Comparison of ENCODE assay signal across 1 cellular context in the genomic region with DNA sequence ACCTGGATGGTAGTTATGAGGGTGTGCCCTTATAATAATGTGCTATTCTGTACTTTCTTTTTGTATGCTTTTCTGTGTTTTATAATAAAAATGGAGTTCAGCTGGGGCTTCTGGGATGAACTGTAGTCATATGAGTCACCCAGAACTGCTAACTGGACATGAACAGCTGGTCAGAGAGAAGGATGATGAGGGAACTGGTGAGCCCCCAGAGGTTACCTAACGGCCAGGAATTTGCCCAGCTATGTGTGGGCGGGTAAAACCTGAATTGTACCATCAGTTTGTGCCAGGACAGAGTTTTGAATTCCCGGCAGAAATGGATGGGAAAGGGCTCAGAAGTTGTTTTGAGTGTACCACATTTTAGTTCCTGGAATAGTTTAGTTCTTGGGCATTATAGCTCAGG.
TF ChIP-seq lines count a peak whose summit lies in the region.

No MANE protein-coding gene starts in this region.

TF ChIP-seq in HepG2, 621 proteins besides CTCF, POLR2A, EP300 and RAD21 (continued from another document):
- TF ChIP-seq, protein P1, sequence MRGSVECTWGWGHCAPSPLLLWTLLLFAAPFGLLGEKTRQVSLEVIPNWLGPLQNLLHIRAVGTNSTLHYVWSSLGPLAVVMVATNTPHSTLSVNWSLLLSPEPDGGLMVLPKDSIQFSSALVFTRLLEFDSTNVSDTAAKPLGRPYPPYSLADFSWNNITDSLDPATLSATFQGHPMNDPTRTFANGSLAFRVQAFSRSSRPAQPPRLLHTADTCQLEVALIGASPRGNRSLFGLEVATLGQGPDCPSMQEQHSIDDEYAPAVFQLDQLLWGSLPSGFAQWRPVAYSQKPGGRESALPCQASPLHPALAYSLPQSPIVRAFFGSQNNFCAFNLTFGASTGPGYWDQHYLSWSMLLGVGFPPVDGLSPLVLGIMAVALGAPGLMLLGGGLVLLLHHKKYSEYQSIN (CRISPR knock-in tag; IDR thresholded peaks at IDR 0.05; ENCODE audit: borderline replicate concordance): no peak
- TF ChIP-seq ZFP90 (CRISPR knock-in tag; IDR thresholded peaks at IDR 0.05; ENCODE audit: borderline replicate concordance) (no peak), MEF2D (CRISPR knock-in tag; IDR thresholded peaks at IDR 0.05) (no peak), PHF21A (CRISPR knock-in tag; IDR thresholded peaks at IDR 0.05) (no peak), HES4 (CRISPR knock-in tag; IDR thresholded peaks at IDR 0.05; ENCODE audit: borderline replicate concordance) (no peak), SYNCRIP (IDR thresholded peaks at IDR 0.05; ENCODE audit: insufficient read depth, low read depth, low read length) (no peak)
- TF ChIP-seq, protein P2, sequence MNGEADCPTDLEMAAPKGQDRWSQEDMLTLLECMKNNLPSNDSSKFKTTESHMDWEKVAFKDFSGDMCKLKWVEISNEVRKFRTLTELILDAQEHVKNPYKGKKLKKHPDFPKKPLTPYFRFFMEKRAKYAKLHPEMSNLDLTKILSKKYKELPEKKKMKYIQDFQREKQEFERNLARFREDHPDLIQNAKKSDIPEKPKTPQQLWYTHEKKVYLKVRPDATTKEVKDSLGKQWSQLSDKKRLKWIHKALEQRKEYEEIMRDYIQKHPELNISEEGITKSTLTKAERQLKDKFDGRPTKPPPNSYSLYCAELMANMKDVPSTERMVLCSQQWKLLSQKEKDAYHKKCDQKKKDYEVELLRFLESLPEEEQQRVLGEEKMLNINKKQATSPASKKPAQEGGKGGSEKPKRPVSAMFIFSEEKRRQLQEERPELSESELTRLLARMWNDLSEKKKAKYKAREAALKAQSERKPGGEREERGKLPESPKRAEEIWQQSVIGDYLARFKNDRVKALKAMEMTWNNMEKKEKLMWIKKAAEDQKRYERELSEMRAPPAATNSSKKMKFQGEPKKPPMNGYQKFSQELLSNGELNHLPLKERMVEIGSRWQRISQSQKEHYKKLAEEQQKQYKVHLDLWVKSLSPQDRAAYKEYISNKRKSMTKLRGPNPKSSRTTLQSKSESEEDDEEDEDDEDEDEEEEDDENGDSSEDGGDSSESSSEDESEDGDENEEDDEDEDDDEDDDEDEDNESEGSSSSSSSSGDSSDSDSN (CRISPR knock-in tag; IDR thresholded peaks at IDR 0.05): no peak
- TF ChIP-seq, protein P3, sequence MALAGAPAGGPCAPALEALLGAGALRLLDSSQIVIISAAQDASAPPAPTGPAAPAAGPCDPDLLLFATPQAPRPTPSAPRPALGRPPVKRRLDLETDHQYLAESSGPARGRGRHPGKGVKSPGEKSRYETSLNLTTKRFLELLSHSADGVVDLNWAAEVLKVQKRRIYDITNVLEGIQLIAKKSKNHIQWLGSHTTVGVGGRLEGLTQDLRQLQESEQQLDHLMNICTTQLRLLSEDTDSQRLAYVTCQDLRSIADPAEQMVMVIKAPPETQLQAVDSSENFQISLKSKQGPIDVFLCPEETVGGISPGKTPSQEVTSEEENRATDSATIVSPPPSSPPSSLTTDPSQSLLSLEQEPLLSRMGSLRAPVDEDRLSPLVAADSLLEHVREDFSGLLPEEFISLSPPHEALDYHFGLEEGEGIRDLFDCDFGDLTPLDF (CRISPR knock-in tag; IDR thresholded peaks at IDR 0.05): no peak
- TF ChIP-seq, protein P4, sequence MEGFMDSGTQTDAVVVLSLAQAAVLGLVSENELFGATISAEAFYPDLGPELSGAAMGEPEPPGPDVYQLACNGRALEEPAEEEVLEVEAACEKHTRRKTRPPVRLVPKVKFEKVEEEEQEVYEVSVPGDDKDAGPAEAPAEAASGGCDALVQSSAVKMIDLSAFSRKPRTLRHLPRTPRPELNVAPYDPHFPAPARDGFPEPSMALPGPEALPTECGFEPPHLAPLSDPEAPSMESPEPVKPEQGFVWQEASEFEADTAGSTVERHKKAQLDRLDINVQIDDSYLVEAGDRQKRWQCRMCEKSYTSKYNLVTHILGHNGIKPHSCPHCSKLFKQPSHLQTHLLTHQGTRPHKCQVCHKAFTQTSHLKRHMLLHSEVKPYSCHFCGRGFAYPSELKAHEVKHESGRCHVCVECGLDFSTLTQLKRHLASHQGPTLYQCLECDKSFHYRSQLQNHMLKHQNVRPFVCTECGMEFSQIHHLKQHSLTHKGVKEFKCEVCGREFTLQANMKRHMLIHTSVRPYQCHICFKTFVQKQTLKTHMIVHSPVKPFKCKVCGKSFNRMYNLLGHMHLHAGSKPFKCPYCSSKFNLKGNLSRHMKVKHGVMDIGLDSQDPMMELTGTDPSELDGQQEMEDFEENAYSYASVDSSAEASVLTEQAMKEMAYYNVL (CRISPR knock-in tag; IDR thresholded peaks at IDR 0.05; ENCODE audit: borderline replicate concordance): no peak
- TF ChIP-seq, protein P5, sequence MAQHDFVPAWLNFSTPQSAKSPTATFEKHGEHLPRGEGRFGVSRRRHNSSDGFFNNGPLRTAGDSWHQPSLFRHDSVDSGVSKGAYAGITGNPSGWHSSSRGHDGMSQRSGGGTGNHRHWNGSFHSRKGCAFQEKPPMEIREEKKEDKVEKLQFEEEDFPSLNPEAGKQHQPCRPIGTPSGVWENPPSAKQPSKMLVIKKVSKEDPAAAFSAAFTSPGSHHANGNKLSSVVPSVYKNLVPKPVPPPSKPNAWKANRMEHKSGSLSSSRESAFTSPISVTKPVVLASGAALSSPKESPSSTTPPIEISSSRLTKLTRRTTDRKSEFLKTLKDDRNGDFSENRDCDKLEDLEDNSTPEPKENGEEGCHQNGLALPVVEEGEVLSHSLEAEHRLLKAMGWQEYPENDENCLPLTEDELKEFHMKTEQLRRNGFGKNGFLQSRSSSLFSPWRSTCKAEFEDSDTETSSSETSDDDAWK (CRISPR knock-in tag; IDR thresholded peaks at IDR 0.05): no peak
- TF ChIP-seq, protein P6, sequence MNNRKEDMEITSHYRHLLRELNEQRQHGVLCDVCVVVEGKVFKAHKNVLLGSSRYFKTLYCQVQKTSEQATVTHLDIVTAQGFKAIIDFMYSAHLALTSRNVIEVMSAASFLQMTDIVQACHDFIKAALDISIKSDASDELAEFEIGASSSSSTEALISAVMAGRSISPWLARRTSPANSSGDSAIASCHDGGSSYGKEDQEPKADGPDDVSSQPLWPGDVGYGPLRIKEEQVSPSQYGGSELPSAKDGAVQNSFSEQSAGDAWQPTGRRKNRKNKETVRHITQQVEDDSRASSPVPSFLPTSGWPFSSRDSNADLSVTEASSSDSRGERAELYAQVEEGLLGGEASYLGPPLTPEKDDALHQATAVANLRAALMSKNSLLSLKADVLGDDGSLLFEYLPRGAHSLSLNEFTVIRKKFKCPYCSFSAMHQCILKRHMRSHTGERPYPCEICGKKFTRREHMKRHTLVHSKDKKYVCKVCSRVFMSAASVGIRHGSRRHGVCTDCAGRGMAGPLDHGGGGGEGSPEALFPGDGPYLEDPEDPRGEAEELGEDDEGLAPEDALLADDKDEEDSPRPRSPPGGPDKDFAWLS (CRISPR knock-in tag; IDR thresholded peaks at IDR 0.05; ENCODE audit: borderline replicate concordance): no peak
